20 cellular contexts compared by ENCODE assay signal in genomic region chr2:195842932-195843331, GRCh38.
A peak's percentile ranks its signal among the peaks of the same experiment; 100 is the strongest.
DNase-seq lines count a peak whose midpoint lies in the region; ATAC-seq and TF ChIP-seq lines count a peak whose summit lies in the region.
"Had no signal": no experiment of that assay in that cellular context is flagged by ENCODE, and none has a peak within 500 bp of the region (broad histone marks: within the 10 kb centered on the region; RNA-seq: fewer than 3 reads in every experiment).

No MANE protein-coding gene starts in this region.

- peak overlapping the region; percentile 18 for H3K4me2 ChIP-seq in mammary epithelial cell (ENCODE audit: insufficient read depth, low read depth, low read length)

- in situ Hi-C loops in mammary epithelial cell (cut with MboI; ENCODE audit: low sequenced_read_pairs in 2 of 2), result no loop called here

- no peaks in the 10 kb centered on the region for H3K36me3 ChIP-seq in mammary epithelial cell (ENCODE audit: insufficient read depth, low read length)
- H3K36me3 ChIP-seq: SJSA1 had no signal

- H3K27me3 ChIP-seq in mammary epithelial cell (ENCODE audit: insufficient read depth, low read length), result no peaks in the 10 kb centered on the region
- H3K27me3 ChIP-seq: SJSA1 had no signal

- H3K4me1 Mint-ChIP-seq in MCF 10A (ENCODE audit: insufficient read depth, unreplicated experiment), result no peaks in the 10 kb centered on the region
- H3K4me1 Mint-ChIP-seq in T-helper 17 cell, result peaks cover 8% of the 10 kb centered on the region
- H3K4me1 Mint-ChIP-seq in mesothelial cell of epicardium, result no peaks in the 10 kb centered on the region

- H2AFZ ChIP-seq in mammary epithelial cell (ENCODE audit: low read depth, low read length), result no peak overlapping the region

- H3K9me3 Mint-ChIP-seq in MCF 10A (ENCODE audit: unreplicated experiment), result no peaks in the 10 kb centered on the region
- peaks cover 38% of the 10 kb centered on the region for H3K9me3 Mint-ChIP-seq in mesothelial cell of epicardium
- H3K9me3 Mint-ChIP-seq: activated CD4-positive, alpha-beta T cell treated with anti-CD3 and anti-CD28 coated beads, Interleukin-2, amount 10 ng/mL, durations not matched to agents 7 days and 5 days; activated T-helper 1 cell treated with anti-CD3 and anti-CD28 coated beads, Interleukin-12 subunit alpha, Interleukin-12 subunit beta, Interleukin-2, Interleukin-4 antibody, amounts not matched to agents 30 ng/mL and 10 ng/mL and 1 ng/mL, durations not matched to agents 14 hours and 24 hours and 36 hours had no signal

- H3K9ac ChIP-seq in mammary epithelial cell (ENCODE audit: insufficient read depth, low read length), result no peak overlapping the region

- POLR2A ChIA-PET in MCF 10A (lab: Yijun Ruan, JAX), result interaction anchor here (0.9 kb wide), 1 partner anchor 88 kb away, joined by 4 read pairs; no protein-coding TSS in a partner anchor

- H3K79me2 ChIP-seq in mammary epithelial cell (ENCODE audit: insufficient read depth, low read length), result no peaks in the 10 kb centered on the region

- intact Hi-C loops in mammary epithelial cell (cut with micrococcal nuclease), result no loop called here
- intact Hi-C loops in MCF 10A (cut with micrococcal nuclease), result no loop called here

- H3K9me3 ChIP-seq in mammary epithelial cell (replicated peaks; ENCODE audit: insufficient read depth, low read length) (no peaks in the 10 kb centered on the region), T-helper 17 cell (ENCODE audit: control insufficient read depth, low read length, poor library complexity, severe bottlenecking) (no peaks in the 10 kb centered on the region)
- H3K9me3 ChIP-seq: Caco-2, SJSA1 had no signal

- dilution Hi-C loops in mammary epithelial cell (cut with HindIII; ENCODE audit: low sequenced_read_pairs), result no loop called here

- H3K36me3 Mint-ChIP-seq in MCF 10A (ENCODE audit: insufficient read depth, unreplicated experiment), result no peaks in the 10 kb centered on the region
- H3K36me3 Mint-ChIP-seq in T-helper 17 cell (ENCODE audit: low read depth), result no peaks in the 10 kb centered on the region
- no peaks in the 10 kb centered on the region for H3K36me3 Mint-ChIP-seq in mesothelial cell of epicardium

- TF ChIP-seq CTCF in mammary epithelial cell (conservative IDR thresholded peaks at IDR 0.05 in 1 of 2, IDR thresholded peaks at IDR 0.05 in 1 of 2; ENCODE audit: extremely low read depth in 1 of 2, insufficient read depth in 1 of 2, low read depth in 1 of 2, low read length in 2 of 2) (no peak), MCF 10A (IDR thresholded peaks at IDR 0.05; ENCODE audit: unreplicated experiment) (no peak), mesothelial cell of epicardium (IDR thresholded peaks at IDR 0.05; ENCODE audit: unreplicated experiment) (no peak)

- no peaks in the 10 kb centered on the region for H3K27me3 Mint-ChIP-seq in MCF 10A (ENCODE audit: insufficient read depth, unreplicated experiment)
- no peaks in the 10 kb centered on the region for H3K27me3 Mint-ChIP-seq in T-helper 17 cell
- H3K27me3 Mint-ChIP-seq in mesothelial cell of epicardium (ENCODE audit: low read depth), result no peaks in the 10 kb centered on the region

- no peak overlapping the region for H3K27ac Mint-ChIP-seq in MCF 10A (ENCODE audit: low read depth, unreplicated experiment)
- no peak overlapping the region for H3K27ac Mint-ChIP-seq in T-helper 17 cell
- no peak overlapping the region for H3K27ac Mint-ChIP-seq in mesothelial cell of epicardium
- H3K27ac Mint-ChIP-seq: activated CD4-positive, alpha-beta T cell treated with anti-CD3 and anti-CD28 coated beads, Interleukin-2, amount 10 ng/mL, durations not matched to agents 7 days and 5 days; activated T-helper 1 cell treated with anti-CD3 and anti-CD28 coated beads, Interleukin-12 subunit alpha, Interleukin-12 subunit beta, Interleukin-2, Interleukin-4 antibody, amounts not matched to agents 30 ng/mL and 10 ng/mL and 1 ng/mL, durations not matched to agents 14 hours and 24 hours and 36 hours had no signal

- no peak for DNase-seq in mammary epithelial cell
- no peak for DNase-seq in MCF 10A (ENCODE audit: unreplicated experiment)
- DNase-seq in T-helper 17 cell, result no peak
- DNase-seq in DMS79 treated with DMSO at 0.1 percent for 48 hours (lab: John Stamatoyannopoulos, UW), result no peak
- no peak for DNase-seq in mesothelial cell of epicardium (ENCODE audit: low spot score in 2 of 2, unreplicated experiment in 2 of 2)
- no peak for DNase-seq in GM19240 (ENCODE audit: insufficient read length, low spot score)
- DNase-seq: activated CD4-positive, alpha-beta T cell treated with anti-CD3 and anti-CD28 coated beads, Interleukin-2, amount 10 ng/mL, durations not matched to agents 7 days and 5 days; amygdala; Caco-2; cerebellar nuclear complex; effector memory CD4-positive, alpha-beta T cell; NCI-H1417 treated with DMSO at 0.1 percent for 48 hours; NCI-H345; stimulated activated CD4-positive, alpha-beta T cell treated with anti-CD3 and anti-CD28 coated beads, Interleukin-2, amount 100 ng/mL, for 24 hours; substantia nigra had no signal

- 61% methylated on average over 3 of the region's 3 CpGs for WGBS in mammary epithelial cell (ENCODE audit: low coverage, missing lambda C conversion rate)

- H3K4me1 ChIP-seq in mammary epithelial cell (ENCODE audit: insufficient read depth, low read length), result no peaks in the 10 kb centered on the region
- H3K4me1 ChIP-seq: Caco-2, SJSA1 had no signal

- ATAC-seq in GM21723 (IDR thresholded peaks at IDR 0.05; ENCODE audit: unreplicated experiment), result peak; percentile 48
- no peak for ATAC-seq in T-helper 17 cell
- ATAC-seq in HG03521 (IDR thresholded peaks at IDR 0.05; ENCODE audit: unreplicated experiment), result no peak
- ATAC-seq: sciatic nerve had no signal

- H3K27ac ChIP-seq in mammary epithelial cell (ENCODE audit: insufficient read depth, low read depth, low read length), result no peak overlapping the region
- H3K27ac ChIP-seq: SJSA1 had no signal

- BruUV-seq in mammary epithelial cell (replicated peaks; lab: Mats Ljungman, UMichigan), result no TSS peak
- no TSS peak for BruUV-seq in MCF 10A (replicated peaks; lab: Mats Ljungman, UMichigan)

- H3K4me3 ChIP-seq in mammary epithelial cell (replicated peaks in 1 of 3; ENCODE audit: insufficient read depth in 1 of 3, low read depth in 2 of 3, low read length in 3 of 3), result no peak overlapping the region
- H3K4me3 ChIP-seq: SJSA1 had no signal

- CTCF ChIA-PET in mammary epithelial cell (lab: Charles Lee; ENCODE audit: low non-redundant PET) (no interaction called here), MCF 10A (lab: Yijun Ruan, JAX) (no interaction called here)

- H3K4me3 Mint-ChIP-seq in MCF 10A (ENCODE audit: unreplicated experiment), result no peak overlapping the region
- peak overlapping the region; percentile 68 for H3K4me3 Mint-ChIP-seq in T-helper 17 cell
- no peak overlapping the region for H3K4me3 Mint-ChIP-seq in mesothelial cell of epicardium
- H3K4me3 Mint-ChIP-seq: activated CD4-positive, alpha-beta T cell treated with anti-CD3 and anti-CD28 coated beads, Interleukin-2, amount 10 ng/mL, durations not matched to agents 7 days and 5 days; activated T-helper 1 cell treated with anti-CD3 and anti-CD28 coated beads, Interleukin-12 subunit alpha, Interleukin-12 subunit beta, Interleukin-2, Interleukin-4 antibody, amounts not matched to agents 30 ng/mL and 10 ng/mL and 1 ng/mL, durations not matched to agents 14 hours and 24 hours and 36 hours had no signal

- H4K20me1 ChIP-seq in mammary epithelial cell (ENCODE audit: insufficient read depth, low read length), result no peaks in the 10 kb centered on the region
